In genomic region chr22:45007247-45007945, GRCh38 we compare ENCODE assay signal across 8 cellular contexts. TPM values are rescaled to one million over a fixed set of nuclear protein-coding genes. Genes with fewer than 3 reads are reported as not detected.
DNase-seq lines count a peak whose midpoint lies in the region; ATAC-seq, FAIRE-seq and TF ChIP-seq lines count a peak whose summit lies in the region.

No MANE protein-coding gene starts in this region.

- POLR2A ChIA-PET in activated CD4-positive, alpha-beta T cell treated with anti-CD3 and anti-CD28 coated beads for 36 hours (lab: Charles Lee) = interaction anchor here (0.9 kb wide), 1 partner anchor 9 kb away, joined by 3 read pairs; no protein-coding TSS in a partner anchor

- no peak overlapping the region for H3K4me3 ChIP-seq in body of pancreas
- peak overlapping the region in 1 of 2 donors; percentile 54 for H3K4me3 ChIP-seq in kidney (ENCODE audit: low read length in 2 of 2)
- peak overlapping the region in 3 of 4 donors; percentile 13 to 45 (median 31) for H3K4me3 ChIP-seq in transverse colon

- peak; percentile 47 for ATAC-seq in activated CD4-positive, alpha-beta T cell treated with anti-CD3 and anti-CD28 coated beads for 36 hours
- ATAC-seq in body of pancreas = peak; percentile 31

- H3K9me3 ChIP-seq in body of pancreas = no peaks in the 10 kb centered on the region
- H3K9me3 ChIP-seq in kidney (ENCODE audit: control insufficient read depth in 1 of 2, low read length in 2 of 2) = no peaks in the 10 kb centered on the region
- H3K9me3 ChIP-seq in transverse colon = no peaks in the 10 kb centered on the region

- CTCF ChIA-PET in activated CD4-positive, alpha-beta T cell treated with anti-CD3 and anti-CD28 coated beads for 36 hours (lab: Charles Lee) = no interaction called here

- H3K9ac ChIP-seq in kidney (ENCODE audit: low read length in 2 of 2) = peak overlapping the region in 1 of 2 donors; percentile 19

- H3K27me3 ChIP-seq in body of pancreas = peaks cover 0 to 7% of the 10 kb centered on the region in 2 donors
- H3K27me3 ChIP-seq in transverse colon = peaks cover 86% of the 10 kb centered on the region

- no peak for FAIRE-seq in kidney (lab: Jason Lieb, UNC)

- peaks cover 38% of the 10 kb centered on the region for H3K4me1 ChIP-seq in body of pancreas
- peaks cover 3 to 4% of the 10 kb centered on the region in 2 donors for H3K4me1 ChIP-seq in kidney (ENCODE audit: control insufficient read depth in 1 of 2, insufficient read depth in 1 of 2, low read depth in 1 of 2, low read length in 2 of 2)
- H3K4me1 ChIP-seq in transverse colon = peaks cover 0 to 45% (median 29%) of the 10 kb centered on the region in 4 donors

- 2 to 6% methylated on average over 13 to 55 of the region's 91 CpGs for WGBS in body of pancreas, 2 donors
- WGBS in transverse colon (ENCODE audit: low coverage in 1 of 2), 2 donors = 0% methylated on average over 21 of the region's 91 CpGs; no CpG with 5 or more reads in 1 of the 2 donors

- H3K27ac ChIP-seq in body of pancreas (no peak overlapping the region), kidney (ENCODE audit: low read depth in 2 of 2, low read length in 2 of 2) (peak overlapping the region; percentile 32 to 60), transverse colon (peak overlapping the region in 3 of 4 donors; percentile 13 to 63 (median 57))

- TF ChIP-seq POLR2A in body of pancreas (IDR thresholded peaks at IDR 0.05) (no peak), transverse colon (IDR thresholded peaks at IDR 0.05) (no peak)

- no peak for TF ChIP-seq EP300 in transverse colon (IDR thresholded peaks at IDR 0.05; ENCODE audit: low read depth)

- peak; percentile 44 for DNase-seq in activated CD4-positive, alpha-beta T cell treated with anti-CD3 and anti-CD28 coated beads for 36 hours
- DNase-seq in activated CD4-positive, alpha-beta T cell treated with anti-CD3 and anti-CD28 coated beads, Interleukin-2, amount 10 ng/mL, durations not matched to agents 24 days and 14 days = no peak
- DNase-seq in body of pancreas (peak in 2 of 4 donors; percentile 27 to 33), kidney (peak; percentile 81), transverse colon (no peak), MV-4-11 (lab: John Stamatoyannopoulos, UW) (no peak)
- no peak for DNase-seq in activated naive CD4-positive, alpha-beta T cell treated with Interleukin-2 at 50 U/mL for 16 hours
- no peak for DNase-seq in central memory CD4-positive, alpha-beta T cell

- H3K4me3 Mint-ChIP-seq in activated CD4-positive, alpha-beta T cell treated with anti-CD3 and anti-CD28 coated beads for 36 hours = no peak overlapping the region
- no peak overlapping the region for H3K4me3 Mint-ChIP-seq in activated CD4-positive, alpha-beta T cell treated with anti-CD3 and anti-CD28 coated beads, Interleukin-2, amount 10 ng/mL, durations not matched to agents 24 days and 14 days

- TF ChIP-seq CTCF in body of pancreas (IDR thresholded peaks at IDR 0.05) (no peak), kidney (IDR thresholded peaks at IDR 0.05; ENCODE audit: borderline replicate concordance, extremely low read depth, insufficient read depth) (no peak), transverse colon (IDR thresholded peaks at IDR 0.05) (no peak)

- H3K27ac Mint-ChIP-seq in activated CD4-positive, alpha-beta T cell treated with anti-CD3 and anti-CD28 coated beads for 36 hours = no peak overlapping the region
- no peak overlapping the region for H3K27ac Mint-ChIP-seq in activated CD4-positive, alpha-beta T cell treated with anti-CD3 and anti-CD28 coated beads, Interleukin-2, amount 10 ng/mL, durations not matched to agents 24 days and 14 days

- intact Hi-C loops in activated CD4-positive, alpha-beta T cell treated with anti-CD3 and anti-CD28 coated beads for 36 hours (cut with DNase I, micrococcal nuclease) = loop anchor here in 1 of 2 experiments (1.0 kb wide), 1 partner anchor 32 kb away; no protein-coding TSS in a partner anchor
- intact Hi-C loops in activated CD4-positive, alpha-beta T cell treated with anti-CD3 and anti-CD28 coated beads, Interleukin-2, amount 10 ng/mL, durations not matched to agents 24 days and 14 days (cut with micrococcal nuclease) = no loop called here
- intact Hi-C loops in body of pancreas (cut with DNase I) (no loop called here), kidney (cut with DNase I) (no loop called here), transverse colon (cut with DNase I; ENCODE audit: low total_unique reads) (no loop called here)

- H3K9me3 Mint-ChIP-seq in activated CD4-positive, alpha-beta T cell treated with anti-CD3 and anti-CD28 coated beads for 36 hours (ENCODE audit: low read depth) = no peaks in the 10 kb centered on the region
- no peaks in the 10 kb centered on the region for H3K9me3 Mint-ChIP-seq in activated CD4-positive, alpha-beta T cell treated with anti-CD3 and anti-CD28 coated beads, Interleukin-2, amount 10 ng/mL, durations not matched to agents 24 days and 14 days

- in situ Hi-C loops in transverse colon (cut with MboI; ENCODE audit: low pct_ligation_motif_present in 1 of 4, low pct_unique_long_range_greater_than_20kb in 1 of 4, low sequenced_read_pairs in 3 of 4) = no loop called here

- peaks cover 57% of the 10 kb centered on the region for H3K27me3 Mint-ChIP-seq in activated CD4-positive, alpha-beta T cell treated with anti-CD3 and anti-CD28 coated beads for 36 hours
- H3K27me3 Mint-ChIP-seq in activated CD4-positive, alpha-beta T cell treated with anti-CD3 and anti-CD28 coated beads, Interleukin-2, amount 10 ng/mL, durations not matched to agents 24 days and 14 days = peaks cover 53% of the 10 kb centered on the region

- no peaks in the 10 kb centered on the region for H3K36me3 Mint-ChIP-seq in activated CD4-positive, alpha-beta T cell treated with anti-CD3 and anti-CD28 coated beads for 36 hours (ENCODE audit: low read depth)
- H3K36me3 Mint-ChIP-seq in activated CD4-positive, alpha-beta T cell treated with anti-CD3 and anti-CD28 coated beads, Interleukin-2, amount 10 ng/mL, durations not matched to agents 24 days and 14 days (ENCODE audit: low read depth) = peaks cover 2% of the 10 kb centered on the region

- H3K36me3 ChIP-seq in body of pancreas (replicated peaks in 1 of 2; ENCODE audit: insufficient read depth in 1 of 2, low read depth in 2 of 2) = no peaks in the 10 kb centered on the region
- H3K36me3 ChIP-seq in kidney (ENCODE audit: control insufficient read depth in 1 of 2, insufficient read depth in 2 of 2, low read length in 2 of 2) = no peaks in the 10 kb centered on the region
- no peaks in the 10 kb centered on the region for H3K36me3 ChIP-seq in transverse colon

- peaks cover 15% of the 10 kb centered on the region for H3K4me1 Mint-ChIP-seq in activated CD4-positive, alpha-beta T cell treated with anti-CD3 and anti-CD28 coated beads for 36 hours
- peaks cover 6% of the 10 kb centered on the region for H3K4me1 Mint-ChIP-seq in activated CD4-positive, alpha-beta T cell treated with anti-CD3 and anti-CD28 coated beads, Interleukin-2, amount 10 ng/mL, durations not matched to agents 24 days and 14 days

RNA-seq across cellular contexts. Expression of gene PHF21B, which starts 2.4 kb away (rescaled TPM):
- total RNA-seq in activated CD4-positive, alpha-beta T cell treated with anti-CD3 and anti-CD28 coated beads for 36 hours = not detected
- 0.07 TPM in 2 replicates for total RNA-seq in activated CD4-positive, alpha-beta T cell treated with anti-CD3 and anti-CD28 coated beads, Interleukin-2, amount 10 ng/mL, durations not matched to agents 24 days and 14 days
- total RNA-seq in body of pancreas = under 1 TPM in 1 of 2 donors, not detected in 1; under 0.01 TPM
- 2.8 TPM for total RNA-seq in kidney
- 1.1 TPM for polyA plus RNA-seq in kidney (ENCODE audit: insufficient read depth, low read depth, low replicate concordance)
- not detected for total RNA-seq in transverse colon

Comparison
In these comparisons a context has a peak if more than half of its experiments do, and no peak if none do; other contexts are left out.
1. DNase-seq: peak in activated CD4-positive, alpha-beta T cell treated with anti-CD3 and anti-CD28 coated beads for 36 hours (single experiment) and kidney (single experiment); none in activated CD4-positive, alpha-beta T cell treated with anti-CD3 and anti-CD28 coated beads, Interleukin-2, amount 10 ng/mL, durations not matched to agents 24 days and 14 days (single experiment), transverse colon (single experiment), activated naive CD4-positive, alpha-beta T cell treated with Interleukin-2 at 50 U/mL for 16 hours (single experiment), central memory CD4-positive, alpha-beta T cell (single experiment) and MV-4-11 (single experiment).
2. H3K27ac ChIP-seq: peak in kidney (2 of 2) and transverse colon (3 of 4); none in body of pancreas (0 of 4).
3. H3K4me3 ChIP-seq: peak in transverse colon (3 of 4); none in body of pancreas (0 of 2).